Comparison of ENCODE assay signal across 15 cellular contexts in the genomic region with DNA sequence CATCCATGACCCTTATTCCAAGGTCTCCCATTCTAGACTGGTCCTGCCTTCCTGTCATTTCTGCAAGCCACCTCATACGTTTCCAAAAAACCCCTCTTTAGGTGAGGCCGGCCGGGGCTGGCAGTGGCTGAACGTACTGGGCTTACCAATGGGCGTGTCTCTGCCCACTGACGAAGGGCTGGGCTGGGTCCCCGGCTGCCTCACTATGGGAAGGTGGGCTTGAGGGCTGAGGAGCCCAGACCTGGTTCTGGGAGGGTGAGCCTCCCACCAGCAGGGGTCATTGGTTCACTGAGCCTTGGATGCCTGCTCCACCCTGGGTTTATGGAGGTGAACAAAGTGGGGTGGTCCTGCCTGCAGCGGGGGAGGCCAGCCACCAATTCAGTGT. TPM values are rescaled to one million over a fixed set of nuclear protein-coding genes. Genes with fewer than 3 reads are reported as not detected.
DNase-seq lines count a peak whose midpoint lies in the region; ATAC-seq, FAIRE-seq and TF ChIP-seq lines count a peak whose summit lies in the region.
"Had no signal": no experiment of that assay in that cellular context is flagged by ENCODE, and none has a peak within 500 bp of the region (broad histone marks: within the 10 kb centered on the region; RNA-seq: fewer than 3 reads in every experiment).

No MANE protein-coding gene starts in this region.

- peak in 1 of 3 experiments; percentile 33; a peak in 2 of 6 replicates for TF ChIP-seq CTCF in GM12878 (IDR thresholded peaks at IDR 0.05 in 2 of 3, conservative IDR thresholded peaks at IDR 0.05 in 1 of 3; ENCODE audit: control insufficient read depth in 2 of 3, extremely low read depth in 1 of 3, insufficient read depth in 1 of 3, low read depth in 3 of 3, low read length in 3 of 3)

- ATAC-seq in left cardiac atrium (peak in 1 of 2 donors; percentile 1), left ventricle myocardium superior (no peak), GM12878 (peak; percentile 28; the same call in 1 of the 3 replicates)
- ATAC-seq: Panc1 had no signal

- no peak overlapping the region for H2BK15ac ChIP-seq in mesenchymal stem cell (ENCODE audit: low read depth, poor library complexity, severe bottlenecking)

- H2BK12ac ChIP-seq in mesenchymal stem cell (ENCODE audit: low read length in 2 of 2) = peak overlapping the region in 1 of 2 experiments; percentile 74

- no peaks in the 10 kb centered on the region for H3K27me3 ChIP-seq in GM12878 (replicated peaks in 1 of 2; ENCODE audit: control insufficient read depth in 2 of 2, insufficient read depth in 2 of 2, low read length in 1 of 2)
- H3K27me3 ChIP-seq in mesenchymal stem cell (ENCODE audit: control insufficient read depth in 1 of 2, insufficient read depth in 1 of 2, low read length in 2 of 2) = no peaks in the 10 kb centered on the region

- TF ChIP-seq EP300 in GM12878 (IDR thresholded peaks at IDR 0.05; ENCODE audit: borderline replicate concordance in 1 of 2, control insufficient read depth in 1 of 2, low read depth in 2 of 2, low read length in 2 of 2) = no peak

- H3K27ac ChIP-seq in GM12878 (ENCODE audit: control insufficient read depth, insufficient read depth) = no peak overlapping the region
- H3K27ac ChIP-seq in mesenchymal stem cell (ENCODE audit: low read length, poor library complexity, severe bottlenecking) = no peak overlapping the region

- peak; percentile 10; the same call in 1 of the 2 replicates for TF ChIP-seq POLR2A in GM12878 (IDR thresholded peaks at IDR 0.05; ENCODE audit: low read depth, low read length)

- peaks cover 1% of the 10 kb centered on the region for H3K79me1 ChIP-seq in mesenchymal stem cell (replicated peaks; ENCODE audit: low read length, poor library complexity, severe bottlenecking)

- H3K4me1 ChIP-seq in GM12878 (ENCODE audit: control insufficient read depth, insufficient read depth, low read length) = no peaks in the 10 kb centered on the region
- peaks cover 12% of the 10 kb centered on the region for H3K4me1 ChIP-seq in mesenchymal stem cell (ENCODE audit: control insufficient read depth, insufficient read depth, low read depth, low read length)

- H3K18ac ChIP-seq in mesenchymal stem cell (ENCODE audit: low read depth in 1 of 2, low read length in 2 of 2) = peak overlapping the region; percentile 8 to 37

- no TSS peak for BruUV-seq in GM12878 (replicated peaks; lab: Mats Ljungman, UMichigan)

- no peaks in the 10 kb centered on the region for H3K79me2 ChIP-seq in GM12878 (ENCODE audit: control insufficient read depth, insufficient read depth, low read length)

- POLR2A ChIA-PET in GM12878 (lab: Charles Lee) = interaction anchor here (1.5 kb wide), 1 partner anchor 19 kb away, joined by 5 read pairs; a partner anchor contains a TSS

- no peak overlapping the region for H2AK5ac ChIP-seq in mesenchymal stem cell (ENCODE audit: low read length, severe bottlenecking)

- no peak overlapping the region for H2BK5ac ChIP-seq in mesenchymal stem cell (ENCODE audit: low read depth, low read length, poor library complexity, severe bottlenecking)

- H3K4me2 ChIP-seq in GM12878 (ENCODE audit: control insufficient read depth, insufficient read depth) (no peak overlapping the region), mesenchymal stem cell (ENCODE audit: low read length, poor library complexity, severe bottlenecking) (no peak overlapping the region)

- H2AFZ ChIP-seq in GM12878 (ENCODE audit: control insufficient read depth, low read depth, low read length) = no peak overlapping the region
- H2AFZ ChIP-seq in mesenchymal stem cell (ENCODE audit: low read depth, low read length) = no peak overlapping the region

- H3K4me3 ChIP-seq in GM12878 (no peak overlapping the region), mesenchymal stem cell (ENCODE audit: insufficient read depth in 1 of 2, low read depth in 1 of 2, low read length in 2 of 2) (no peak overlapping the region)

- RAD21 ChIA-PET in GM12878 (lab: Charles Lee; ENCODE audit: unreplicated experiment) = interaction anchor here (1.6 kb wide), 1 partner anchor 18 kb away, joined by 3 read pairs; no protein-coding TSS in a partner anchor

- H2BK120ac ChIP-seq in mesenchymal stem cell (ENCODE audit: low read depth, low read length) = no peak overlapping the region

- H4K91ac ChIP-seq in mesenchymal stem cell (ENCODE audit: low read length) = no peak overlapping the region

- H4K20me1 ChIP-seq in GM12878 (ENCODE audit: control insufficient read depth, insufficient read depth) = no peaks in the 10 kb centered on the region

- H3K36me3 ChIP-seq in GM12878 (ENCODE audit: control insufficient read depth in 2 of 2, insufficient read depth in 2 of 2, low read length in 1 of 2) (peaks cover 0 to 3% of the 10 kb centered on the region in 2 experiments; a peak in 2 of 4 replicates), mesenchymal stem cell (ENCODE audit: control insufficient read depth in 1 of 2, insufficient read depth in 2 of 2, low read depth in 1 of 2, low read length in 2 of 2) (peaks cover 23 to 70% of the 10 kb centered on the region in 2 experiments)

- SMC1A ChIA-PET in GM12878 (lab: Charles Lee; ENCODE audit: uncharacterized antibody, unreplicated experiment) = interaction anchor here (1.0 to 1.2 kb wide), 2 partner anchors 12 to 145 kb away, joined by 4 read pairs; no protein-coding TSS in a partner anchor

- in situ Hi-C loops in GM12878 (cut with MboI) (no loop called here), G401 (cut with HindIII; ENCODE audit: low sequenced_read_pairs) (no loop called here)

- TF ChIP-seq RAD21 in GM12878 (IDR thresholded peaks at IDR 0.05; ENCODE audit: insufficient read depth, low read depth, low read length) = 0 out of 2 replicates have a peak, but pooled peaks have one; percentile 5

- H3K4ac ChIP-seq in mesenchymal stem cell (ENCODE audit: low read depth in 1 of 2, low read length in 2 of 2) = peak overlapping the region; percentile 15 to 20

- WGBS in GM12878 (ENCODE audit: insufficient coverage, insufficient replicate concordance, low lambda C conversion rate, missing lambda C conversion rate) = 78% methylated on average over 8 of the region's 8 CpGs
- WGBS in mesenchymal stem cell = 85% methylated on average over 8 of the region's 8 CpGs

- H3K14ac ChIP-seq in mesenchymal stem cell (ENCODE audit: low read length in 2 of 2) = no peak overlapping the region

- intact Hi-C loops in left cardiac atrium (cut with DNase I) (loop anchor here in 1 of 2 donors (10.0 kb wide), 1 partner anchor 232 kb away; no protein-coding TSS in a partner anchor), left ventricle myocardium superior (cut with micrococcal nuclease) (no loop called here), GM12878 (cut with micrococcal nuclease; ENCODE audit: unreplicated experiment) (no loop called here)

- CTCF ChIA-PET in GM12878 (lab: Yijun Ruan, JAX) = interaction anchor here (1.3 to 2.7 kb wide), 2 partner anchors 43 to 144 kb away, joined by 3 to 6 read pairs; no protein-coding TSS in a partner anchor

- no peak for FAIRE-seq in GM12878 (lab: Jason Lieb, UNC)
- FAIRE-seq: GM18507 had no signal

- H3K9me3 ChIP-seq in GM12878 (replicated peaks; ENCODE audit: control insufficient read depth, insufficient read depth, low read length) (no peaks in the 10 kb centered on the region), mesenchymal stem cell (ENCODE audit: control insufficient read depth, low read length) (no peaks in the 10 kb centered on the region)

- H3K9ac ChIP-seq in GM12878 (ENCODE audit: control insufficient read depth, insufficient read depth, low read length) = no peak overlapping the region
- peak overlapping the region; percentile 74 for H3K9ac ChIP-seq in mesenchymal stem cell (ENCODE audit: low read length)

- peak; percentile 28 for DNase-seq in left cardiac atrium
- DNase-seq in left ventricle myocardium superior = no peak
- no peak for DNase-seq in GM12878 (ENCODE audit: low read depth, low spot score)
- DNase-seq in mesenchymal stem cell = no peak
- no peak for DNase-seq in DMS153 treated with DMSO at 0.1 percent for 48 hours (lab: John Stamatoyannopoulos, UW; ENCODE audit: unreplicated experiment)
- no peak for DNase-seq in NCI-H1930 (lab: John Stamatoyannopoulos, UW)
- DNase-seq in T1000 (lab: John Stamatoyannopoulos, UW) = no peak
- no peak for DNase-seq in G401 (ENCODE audit: low spot score)
- DNase-seq: activated naive CD4-positive, alpha-beta T cell; caudate nucleus; HCEC 1CT; NCI-H446 treated with DMSO at 0.1 percent for 48 hours; nucleus accumbens had no signal

- H3K23ac ChIP-seq in mesenchymal stem cell (ENCODE audit: low read length in 2 of 2) = no peak overlapping the region

- peak overlapping the region; percentile 70 for H4K8ac ChIP-seq in mesenchymal stem cell (ENCODE audit: low read length)

RNA-seq across cellular contexts. Expression of a gene that starts 19.9 kb away (rescaled TPM):
- total RNA-seq in left cardiac atrium = 1 to 10 TPM; 3.0 to 4.2 TPM
- total RNA-seq in left ventricle myocardium superior = 3.7 TPM
- total RNA-seq in GM12878 (2013; cell fraction: nucleolus; rRNA removed) = 25.2 and 27.7 TPM in 2 replicates
- 6.9 and 8.9 TPM in 2 replicates for total RNA-seq in GM12878 (2014; rRNA removed)
- 4.1 and 4.2 TPM in 2 replicates for total RNA-seq in GM12878 (2014; rRNA removed; fragmentation: Illumina TruSeq; extraction: Trizol)
- 6.6 and 7.8 TPM in 2 replicates for total RNA-seq in GM12878 (2021)
- polyA plus RNA-seq in GM12878 (2011; ENCODE audit: low read depth) = 1.5 TPM
- polyA plus RNA-seq in GM12878 (2011; rRNA removed) = 2.8 and 6.1 TPM in 2 replicates
- polyA plus RNA-seq in GM12878 (2011; cell fraction: cytosol; rRNA removed) = 6.8 and 14.6 TPM in 2 replicates
- polyA plus RNA-seq in GM12878 (2011; cell fraction: nucleus; rRNA removed) = 12.3 and 14.7 TPM in 2 replicates
- polyA plus RNA-seq in GM12878 (2012) = 2.6 TPM in 2 replicates
- polyA plus RNA-seq in GM12878 (2014; fragmentation: Illumina TruSeq; extraction: Trizol) = 3.9 and 4.1 TPM in 2 replicates
- 1 to 10 TPM in 1 of 2 experiments, under 1 TPM in 1; 0.79 to 1.3 TPM for polyA plus RNA-seq in GM12878 (2014; fragmentation: Nextera tagmentation; extraction: Ambion mirVana)
- polyA plus RNA-seq in GM12878 (2014; rRNA removed) = 5.5 and 7.3 TPM in 2 replicates
- polyA plus RNA-seq in GM12878 (2016; fragmentation: Nextera tagmentation; extraction: Ambion mirVana) = 1 to 10 TPM; 8.0 to 8.7 TPM
- polyA minus RNA-seq in GM12878 (2011; rRNA and poly(A)+ RNA removed) = 5.4 and 15.9 TPM in 2 replicates
- polyA minus RNA-seq in GM12878 (2011; cell fraction: cytosol; rRNA and poly(A)+ RNA removed) = 2.1 and 2.9 TPM in 2 replicates
- polyA minus RNA-seq in GM12878 (2011; cell fraction: nucleus; rRNA and poly(A)+ RNA removed) = 6.6 and 10.4 TPM in 2 replicates
- 1.9 TPM for polyA plus RNA-seq in mesenchymal stem cell (2013, experiment 1 of 2)
- 1.7 TPM for polyA plus RNA-seq in mesenchymal stem cell (2013, experiment 2 of 2)
- 7.4 and 11.5 TPM in 2 replicates for total RNA-seq in G401 (2014; rRNA removed; shearing (Covaris generic))

RNA-seq across cellular contexts. Expression of a gene that starts 45.4 kb away (rescaled TPM):
- total RNA-seq in left cardiac atrium (10 to 100 TPM; 31.5 to 32.6 TPM), left ventricle myocardium superior (34.2 TPM), GM12878 (2014; rRNA removed) (62.8 and 69.0 TPM in 2 replicates), GM12878 (2014; rRNA removed; fragmentation: Illumina TruSeq; extraction: Trizol) (63.8 and 66.7 TPM in 2 replicates), GM12878 (2021) (62.4 and 66.5 TPM in 2 replicates)
- total RNA-seq in GM12878 (2013; cell fraction: nucleolus; rRNA removed) = 24.2 and 43.2 TPM in 2 replicates
- 55.0 TPM for polyA plus RNA-seq in GM12878 (2011; ENCODE audit: low read depth)
- polyA plus RNA-seq in GM12878 (2011; rRNA removed) (51.7 and 54.0 TPM in 2 replicates), GM12878 (2014; fragmentation: Illumina TruSeq; extraction: Trizol) (52.4 and 79.0 TPM in 2 replicates), GM12878 (2014; fragmentation: Nextera tagmentation; extraction: Ambion mirVana) (100 to 1,000 TPM; 168 to 214 TPM), GM12878 (2014; rRNA removed) (59.4 and 62.6 TPM in 2 replicates), GM12878 (2016; fragmentation: Nextera tagmentation; extraction: Ambion mirVana) (100 to 1,000 TPM; 110 to 120 TPM)
- polyA plus RNA-seq in GM12878 (2011; cell fraction: cytosol; rRNA removed) = 47.5 and 49.5 TPM in 2 replicates
- polyA plus RNA-seq in GM12878 (2011; cell fraction: nucleus; rRNA removed) = 22.6 and 25.4 TPM in 2 replicates
- polyA plus RNA-seq in GM12878 (2012) = 68.4 and 73.3 TPM in 2 replicates
- 39.8 and 45.0 TPM in 2 replicates for polyA minus RNA-seq in GM12878 (2011; rRNA and poly(A)+ RNA removed)
- polyA minus RNA-seq in GM12878 (2011; cell fraction: cytosol; rRNA and poly(A)+ RNA removed) = 11.5 and 16.8 TPM in 2 replicates
- 16.3 and 23.2 TPM in 2 replicates for polyA minus RNA-seq in GM12878 (2011; cell fraction: nucleus; rRNA and poly(A)+ RNA removed)
- 52.8 TPM for polyA plus RNA-seq in mesenchymal stem cell (2013, experiment 1 of 2)
- polyA plus RNA-seq in mesenchymal stem cell (2013, experiment 2 of 2) = 54.6 TPM
- total RNA-seq in G401 (2014; rRNA removed; shearing (Covaris generic)) = 16.1 and 32.5 TPM in 2 replicates
